14 cellular contexts compared by ENCODE assay signal in genomic region chr3:139448104-139448503, GRCh38. TPM values are rescaled to one million over a fixed set of nuclear protein-coding genes. Genes with fewer than 3 reads are reported as not detected.
A peak's percentile ranks its signal among the peaks of the same experiment; 100 is the strongest.
DNase-seq lines count a peak whose midpoint lies in the region; ATAC-seq lines count a peak whose summit lies in the region.
"Had no signal": no experiment of that assay in that cellular context is flagged by ENCODE, and none has a peak within 500 bp of the region (broad histone marks: within the 10 kb centered on the region; RNA-seq: fewer than 3 reads in every experiment).

No MANE protein-coding gene starts in this region.

- no peaks in the 10 kb centered on the region for H3K36me3 ChIP-seq in neuronal stem cell (replicated peaks in 1 of 2; ENCODE audit: control insufficient read depth in 2 of 2, insufficient read depth in 2 of 2, low read length in 2 of 2)
- H3K36me3 ChIP-seq: prostate gland had no signal

- DNase-seq in GM03348 (ENCODE audit: low spot score) = peak; percentile 8
- DNase-seq in M059J (ENCODE audit: low read depth) = peak; percentile 79
- DNase-seq in neuronal stem cell (ENCODE audit: low spot score) = no peak
- DNase-seq in activated CD4-positive, alpha-beta T cell treated with anti-CD3 and anti-CD28 coated beads for 48 hours = no peak
- DNase-seq: activated CD8-positive, alpha-beta memory T cell treated with anti-CD3 and anti-CD28 coated beads, Interleukin-2, amount 10 ng/mL, durations not matched to agents 7 days and 5 days; Caco-2; RPMI8226 had no signal

- H2BK120ac ChIP-seq in neuronal stem cell (ENCODE audit: low read depth, low read length) = no peak overlapping the region

- no peaks in the 10 kb centered on the region for H3K79me1 ChIP-seq in neuronal stem cell (ENCODE audit: low read depth, low read length)

- H3K27me3 ChIP-seq in neuronal stem cell (ENCODE audit: control insufficient read depth in 3 of 3, insufficient read depth in 3 of 3, low read depth in 1 of 3, low read length in 3 of 3) = no peaks in the 10 kb centered on the region
- H3K27me3 ChIP-seq: gastroesophageal sphincter had no signal

- ATAC-seq in HG02678 (IDR thresholded peaks at IDR 0.05; ENCODE audit: unreplicated experiment) (no peak), GM19351 (IDR thresholded peaks at IDR 0.05; ENCODE audit: unreplicated experiment) (no peak)
- ATAC-seq: activated CD8-positive, alpha-beta memory T cell treated with anti-CD3 and anti-CD28 coated beads, Interleukin-2, amount 10 ng/mL, durations not matched to agents 7 days and 5 days; gastroesophageal sphincter; GM23338 had no signal

- H4K91ac ChIP-seq in neuronal stem cell (ENCODE audit: low read depth, low read length, poor library complexity) = no peak overlapping the region

- peak overlapping the region in 1 of 2 donors; percentile 3 for H3K4me3 ChIP-seq in neuronal stem cell (ENCODE audit: low read length in 2 of 2)
- H3K4me3 ChIP-seq: gastroesophageal sphincter, GM23338, prostate gland had no signal

- no peaks in the 10 kb centered on the region for H3K4me1 ChIP-seq in neuronal stem cell (ENCODE audit: control insufficient read depth in 2 of 2, insufficient read depth in 1 of 2, low read depth in 1 of 2, low read length in 2 of 2)
- H3K4me1 ChIP-seq: Caco-2, gastroesophageal sphincter, prostate gland had no signal

- no peak overlapping the region for H3K9ac ChIP-seq in neuronal stem cell (ENCODE audit: low read depth, low read length, poor library complexity)

- peak overlapping the region; percentile 24 for H3K18ac ChIP-seq in neuronal stem cell (ENCODE audit: low read length)

- no peak overlapping the region for H3K14ac ChIP-seq in neuronal stem cell (ENCODE audit: low read length)

- peak overlapping the region; percentile 91 for H3K27ac ChIP-seq in angular gyrus (ENCODE audit: low read depth, low read length)
- H3K27ac ChIP-seq in neuronal stem cell (replicated peaks; ENCODE audit: low read length) = no peak overlapping the region
- H3K27ac ChIP-seq: gastroesophageal sphincter, prostate gland had no signal

- H2AK5ac ChIP-seq in neuronal stem cell (ENCODE audit: low read depth, low read length) = no peak overlapping the region

- no peak overlapping the region for H2AFZ ChIP-seq in neuronal stem cell (ENCODE audit: low read length)
- H2AFZ ChIP-seq: GM23338 had no signal

- H3K4ac ChIP-seq in neuronal stem cell (ENCODE audit: low read length) = no peak overlapping the region

- H3K4me2 ChIP-seq in neuronal stem cell (ENCODE audit: insufficient read depth, low read length, poor library complexity, severe bottlenecking) = no peak overlapping the region
- H3K4me2 ChIP-seq: GM23338 had no signal

- no peaks in the 10 kb centered on the region for H3K9me3 ChIP-seq in neuronal stem cell (replicated peaks in 1 of 2; ENCODE audit: control insufficient read depth in 2 of 2, insufficient read depth in 1 of 2, low read depth in 1 of 2, low read length in 2 of 2)
- H3K9me3 ChIP-seq: Caco-2, gastroesophageal sphincter, prostate gland had no signal

- WGBS in neuronal stem cell (ENCODE audit: extremely low coverage in 2 of 2, insufficient read length in 2 of 2, insufficient replicate concordance in 1 of 2), 2 donors = no CpG with 5 or more reads among the region's 3 CpGs

- H2BK15ac ChIP-seq in neuronal stem cell (ENCODE audit: low read length) = no peak overlapping the region

- no peak overlapping the region for H3K23ac ChIP-seq in neuronal stem cell (ENCODE audit: low read depth, low read length, poor library complexity)

- H2BK12ac ChIP-seq in neuronal stem cell (ENCODE audit: low read length) = no peak overlapping the region

- no peak overlapping the region for H2BK5ac ChIP-seq in neuronal stem cell (ENCODE audit: low read length)

- H4K8ac ChIP-seq in neuronal stem cell (ENCODE audit: low read depth, low read length) = no peak overlapping the region

RNA-seq across cellular contexts. Expression of gene RBP2, which starts 28.2 kb away (rescaled TPM):
- total RNA-seq in M059J (2014; rRNA removed; shearing (Covaris generic)) = not detected in 2 replicates
- polyA plus RNA-seq in neuronal stem cell (2013, experiment 1 of 2) = not detected
- not detected for polyA plus RNA-seq in neuronal stem cell (2013, experiment 2 of 2)
- total RNA-seq: activated CD8-positive, alpha-beta memory T cell treated with anti-CD3 and anti-CD28 coated beads, Interleukin-2, amount 10 ng/mL, durations not matched to agents 7 days and 5 days; gastroesophageal sphincter; GM23338; prostate gland; subcutaneous adipose tissue had no signal
- polyA plus RNA-seq: GM23338 had no signal

RNA-seq across cellular contexts. Expression of gene COPB2, which starts 58.7 kb away (rescaled TPM):
- 246 and 350 TPM in 2 replicates for total RNA-seq in M059J (2014; rRNA removed; shearing (Covaris generic))
- 46.1 TPM for polyA plus RNA-seq in neuronal stem cell (2013, experiment 1 of 2)
- polyA plus RNA-seq in neuronal stem cell (2013, experiment 2 of 2) = 47.4 TPM

Comparison
In these comparisons a context has a peak if more than half of its experiments do, and no peak if none do; other contexts are left out.
1. DNase-seq: peak in GM03348 (single experiment) and M059J (single experiment); none in neuronal stem cell (single experiment) and activated CD4-positive, alpha-beta T cell treated with anti-CD3 and anti-CD28 coated beads for 48 hours (single experiment).